ENCODE assay signal across 25 cellular contexts in genomic region chr10:117720931-117721826, GRCh38.
DNase-seq lines count a peak whose midpoint lies in the region; ATAC-seq and TF ChIP-seq lines count a peak whose summit lies in the region.
"Had no signal": no experiment of that assay in that cellular context is flagged by ENCODE, and none has a peak within 500 bp of the region (broad histone marks: within the 10 kb centered on the region; RNA-seq: fewer than 3 reads in every experiment).

No MANE protein-coding gene starts in this region.

- H4K20me1 ChIP-seq in hepatocyte (ENCODE audit: insufficient read depth, poor library complexity, severe bottlenecking) = no peaks in the 10 kb centered on the region

- no peak for TF ChIP-seq CTCF in hepatocyte (IDR thresholded peaks at IDR 0.05; ENCODE audit: poor library complexity)
- no peak for TF ChIP-seq CTCF in nephron (IDR thresholded peaks at IDR 0.05; ENCODE audit: unreplicated experiment in 3 of 3)
- no peak for TF ChIP-seq CTCF in upper lobe of right lung (IDR thresholded peaks at IDR 0.05)

- DNase-seq in hepatocyte (ENCODE audit: low spot score) (peak; percentile 8), upper lobe of right lung (no peak), DMS79 treated with DMSO at 0.1 percent for 48 hours (lab: John Stamatoyannopoulos, UW) (no peak), activated gamma-delta T cell (lab: John Stamatoyannopoulos, UW) (no peak)
- DNase-seq in CD8-positive, alpha-beta memory T cell = no peak
- DNase-seq: activated CD4-positive, alpha-beta T cell treated with anti-CD3 and anti-CD28 coated beads, Interleukin-2, amount 10 ng/mL, durations not matched to agents 24 days and 14 days; activated T-cell treated with anti-CD3 and anti-CD28 coated beads, Interleukin-2, amount 50 U/mL, for 48 hours; DMS153; GDM1; GM23248; Kasumi-1; lower lobe of right lung; NCI-H187; NCI-H2171 treated with DMSO at 0.1 percent for 48 hours; RPMI8226; stimulated activated CD4-positive, alpha-beta T cell treated with anti-CD3 and anti-CD28 coated beads, Interleukin-2, amount 100 ng/mL, for 24 hours had no signal

- peaks cover 13% of the 10 kb centered on the region for H3K27me3 Mint-ChIP-seq in nephron (ENCODE audit: low read depth)
- peaks cover 3 to 22% of the 10 kb centered on the region in 2 donors for H3K27me3 Mint-ChIP-seq in CD8-positive, alpha-beta memory T cell

- H3K9me2 ChIP-seq in hepatocyte (replicated peaks; ENCODE audit: insufficient read depth) = no peaks in the 10 kb centered on the region

- H3K4me3 Mint-ChIP-seq in nephron = peak overlapping the region; percentile 16 to 63 (median 55)
- no peak overlapping the region for H3K4me3 Mint-ChIP-seq in CD8-positive, alpha-beta memory T cell
- H3K4me3 Mint-ChIP-seq: activated CD4-positive, alpha-beta T cell treated with anti-CD3 and anti-CD28 coated beads, Interleukin-2, amount 10 ng/mL, durations not matched to agents 24 days and 14 days; activated naive CD4-positive, alpha-beta T cell treated with anti-CD3 and anti-CD28 coated beads, Interleukin-2, amount 50 U/mL, for 24 hours had no signal

- H3K79me2 ChIP-seq in hepatocyte = no peaks in the 10 kb centered on the region

- peak overlapping the region; percentile 69 to 89 (median 79) for H3K27ac Mint-ChIP-seq in nephron
- H3K27ac Mint-ChIP-seq in CD8-positive, alpha-beta memory T cell = no peak overlapping the region
- H3K27ac Mint-ChIP-seq: activated CD4-positive, alpha-beta T cell treated with anti-CD3 and anti-CD28 coated beads, Interleukin-2, amount 10 ng/mL, durations not matched to agents 24 days and 14 days; activated naive CD4-positive, alpha-beta T cell treated with anti-CD3 and anti-CD28 coated beads, Interleukin-2, amount 50 U/mL, for 24 hours had no signal

- no peaks in the 10 kb centered on the region for H3K36me3 Mint-ChIP-seq in nephron (ENCODE audit: low read depth)
- H3K36me3 Mint-ChIP-seq in CD8-positive, alpha-beta memory T cell = no peaks in the 10 kb centered on the region
- H3K36me3 Mint-ChIP-seq: activated naive CD4-positive, alpha-beta T cell treated with anti-CD3 and anti-CD28 coated beads, Interleukin-2, amount 50 U/mL, for 24 hours; CD14-positive monocyte had no signal

- intact Hi-C loops in upper lobe of right lung (cut with DNase I) = no loop called here

- H2AFZ ChIP-seq in hepatocyte = no peak overlapping the region
- H2AFZ ChIP-seq: GM23248 had no signal

- POLR2A ChIA-PET in CD8-positive, alpha-beta memory T cell (lab: Charles Lee) = no interaction called here

- peaks cover 18% of the 10 kb centered on the region for H3K4me1 ChIP-seq in HUES64 (ENCODE audit: insufficient read depth, low read length)
- no peaks in the 10 kb centered on the region for H3K4me1 ChIP-seq in hepatocyte (ENCODE audit: insufficient read depth)
- no peaks in the 10 kb centered on the region for H3K4me1 ChIP-seq in upper lobe of right lung
- H3K4me1 ChIP-seq in CD8-positive, alpha-beta memory T cell (ENCODE audit: insufficient read depth, low read length) = no peaks in the 10 kb centered on the region
- H3K4me1 ChIP-seq: esophagus muscularis mucosa, lower lobe of right lung, vagina had no signal

- H3K36me3 ChIP-seq in HUES64 (ENCODE audit: insufficient read depth, low read length) (no peaks in the 10 kb centered on the region), hepatocyte (replicated peaks; ENCODE audit: insufficient read depth, low read depth) (no peaks in the 10 kb centered on the region), upper lobe of right lung (no peaks in the 10 kb centered on the region)
- H3K36me3 ChIP-seq in CD8-positive, alpha-beta memory T cell (ENCODE audit: insufficient read depth, low read length) = no peaks in the 10 kb centered on the region
- H3K36me3 ChIP-seq: esophagus muscularis mucosa, lower lobe of right lung, vagina had no signal

- H3K9me3 ChIP-seq in HUES64 (ENCODE audit: insufficient read depth, low read depth, low read length) (no peaks in the 10 kb centered on the region), hepatocyte (ENCODE audit: low read depth) (no peaks in the 10 kb centered on the region), upper lobe of right lung (no peaks in the 10 kb centered on the region)
- no peaks in the 10 kb centered on the region for H3K9me3 ChIP-seq in CD8-positive, alpha-beta memory T cell (ENCODE audit: low read length)
- H3K9me3 ChIP-seq: lower lobe of right lung, vagina had no signal

- 0 out of 2 replicates have a peak overlapping the region, but pooled peaks have one; percentile 10 for H3K27ac ChIP-seq in HUES64 (ENCODE audit: low read depth, low read length)
- H3K27ac ChIP-seq in hepatocyte = no peak overlapping the region
- H3K27ac ChIP-seq in upper lobe of right lung = no peak overlapping the region
- H3K27ac ChIP-seq in CD8-positive, alpha-beta memory T cell (ENCODE audit: low read depth, low read length) = no peak overlapping the region
- H3K27ac ChIP-seq: coronary artery, esophagus muscularis mucosa, GM23248, lower lobe of right lung, SK-N-MC, vagina had no signal

- H3K4me3 ChIP-seq in HUES64 (ENCODE audit: low read length) (no peak overlapping the region), hepatocyte (no peak overlapping the region), upper lobe of right lung (no peak overlapping the region)
- no peak overlapping the region for H3K4me3 ChIP-seq in CD8-positive, alpha-beta memory T cell (ENCODE audit: low read length)
- H3K4me3 ChIP-seq: coronary artery, esophagus muscularis mucosa, GM23248, lower lobe of right lung, SK-N-MC, smooth muscle cell, vagina had no signal

- no peaks in the 10 kb centered on the region for H3K27me3 ChIP-seq in HUES64 (ENCODE audit: insufficient read depth, low read length)
- H3K27me3 ChIP-seq in hepatocyte = peaks cover 5% of the 10 kb centered on the region
- H3K27me3 ChIP-seq in upper lobe of right lung = no peaks in the 10 kb centered on the region
- no peaks in the 10 kb centered on the region for H3K27me3 ChIP-seq in CD8-positive, alpha-beta memory T cell (ENCODE audit: insufficient read depth, low read length, poor library complexity, severe bottlenecking)
- H3K27me3 ChIP-seq: vagina had no signal

- no peak overlapping the region for H3K9ac ChIP-seq in HUES64 (ENCODE audit: low read depth, low read length)
- H3K9ac ChIP-seq: GM23248 had no signal

- H3K9me3 Mint-ChIP-seq in nephron = peaks cover 2% of the 10 kb centered on the region
- H3K9me3 Mint-ChIP-seq in CD8-positive, alpha-beta memory T cell = peaks cover 0 to 2% (median 0%) of the 10 kb centered on the region in 5 donors
- H3K9me3 Mint-ChIP-seq: activated CD4-positive, alpha-beta T cell treated with anti-CD3 and anti-CD28 coated beads, Interleukin-2, amount 10 ng/mL, durations not matched to agents 24 days and 14 days had no signal

- no peak overlapping the region for H3K4me2 ChIP-seq in hepatocyte
- H3K4me2 ChIP-seq: smooth muscle cell had no signal

- peaks cover 45% of the 10 kb centered on the region for H3K4me1 Mint-ChIP-seq in nephron
- no peaks in the 10 kb centered on the region for H3K4me1 Mint-ChIP-seq in CD8-positive, alpha-beta memory T cell
- H3K4me1 Mint-ChIP-seq: activated CD4-positive, alpha-beta T cell treated with anti-CD3 and anti-CD28 coated beads, Interleukin-2, amount 10 ng/mL, durations not matched to agents 24 days and 14 days; activated naive CD4-positive, alpha-beta T cell treated with anti-CD3 and anti-CD28 coated beads, Interleukin-2, amount 50 U/mL, for 24 hours; CD14-positive monocyte had no signal

- peak; percentile 46 for ATAC-seq in upper lobe of right lung
- ATAC-seq: lower lobe of right lung had no signal

- CTCF ChIA-PET in CD8-positive, alpha-beta memory T cell (lab: Charles Lee) = no interaction called here

- WGBS in HUES64 = 49% methylated on average over 21 of the region's 21 CpGs
- WGBS in hepatocyte (ENCODE audit: low lambda C conversion rate, missing lambda C conversion rate) = 47% methylated on average over 20 of the region's 21 CpGs

Comparison
In these comparisons a context has a peak if more than half of its experiments do, and no peak if none do; other contexts are left out.
1. H3K27ac Mint-ChIP-seq: peak in nephron (3 of 3); none in CD8-positive, alpha-beta memory T cell (0 of 8).
2. H3K4me3 Mint-ChIP-seq: peak in nephron (3 of 3); none in CD8-positive, alpha-beta memory T cell (0 of 7).